Comparison of ENCODE assay signal across 14 cellular contexts in the genomic region with DNA sequence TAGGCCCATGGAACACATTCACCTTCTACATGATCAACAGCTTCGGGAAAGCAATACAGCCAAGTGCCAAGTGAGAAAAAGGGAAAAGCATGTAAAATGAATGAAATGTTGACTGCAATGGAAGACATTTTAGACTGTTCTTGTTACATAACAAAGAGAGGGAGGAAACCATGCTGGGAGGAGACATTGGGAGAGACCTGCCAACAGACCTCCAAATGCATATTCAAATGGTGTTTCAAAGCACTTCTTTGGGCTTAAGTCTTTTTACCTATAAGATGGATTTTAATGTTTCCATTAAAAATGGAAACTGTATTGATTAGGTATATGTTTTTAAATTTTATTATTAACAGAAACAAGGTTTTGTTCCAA.
"Had no signal": no experiment of that assay in that cellular context is flagged by ENCODE, and none has a peak within 500 bp of the region (broad histone marks: within the 10 kb centered on the region; RNA-seq: fewer than 3 reads in every experiment).

No MANE protein-coding gene starts in this region.

- H3K4me1 Mint-ChIP-seq: nephron had no signal

- H3K27me3 ChIP-seq: adrenal gland, body of pancreas, sigmoid colon, testis had no signal

- H3K4me3 ChIP-seq: adrenal gland, body of pancreas, sigmoid colon, testis had no signal

- H3K4me1 ChIP-seq: adrenal gland, testis had no signal

- H3K36me3 ChIP-seq: adrenal gland, sigmoid colon had no signal

- DNase-seq: activated CD4-positive, alpha-beta T cell treated with anti-CD3 and anti-CD28 coated beads, Interleukin-2, amount 50 U/mL, for 1 hour; activated naive CD4-positive, alpha-beta T cell treated with anti-CD3 and anti-CD28 coated beads, Interleukin-2, amount 50 U/mL, for 16 hours; effector memory CD4-positive, alpha-beta T cell; erythroblast; sigmoid colon; stimulated activated CD4-positive, alpha-beta T cell treated with anti-CD3 and anti-CD28 coated beads, Interleukin-15, amount 100 ng/mL, for 24 hours; stimulated activated CD4-positive, alpha-beta T cell treated with anti-CD3 and anti-CD28 coated beads, Interleukin-4, amount 100 ng/mL, for 24 hours; T-helper 2 cell; testis had no signal

- H3K9me3 Mint-ChIP-seq: activated T-helper 2 cell treated with anti-CD3 and anti-CD28 coated beads, Interferon-gamma antibody, Interleukin-2, Interleukin-4, amounts not matched to agents 10 μg/mL and 5 μg/mL and 100 μg/mL, durations not matched to agents 14 hours and 24 hours and 36 hours; nephron; stimulated activated naive CD8-positive, alpha-beta T cell treated with anti-CD3 and anti-CD28 coated beads, Interleukin-15, Interleukin-2, amounts not matched to agents 100 ng/mL and 50 ng/mL, for 24 hours had no signal

- H3K9me3 ChIP-seq: body of pancreas, sigmoid colon, testis had no signal

- H3K4me3 Mint-ChIP-seq: nephron; stimulated activated naive CD8-positive, alpha-beta T cell treated with anti-CD3 and anti-CD28 coated beads, Interleukin-15, Interleukin-2, amounts not matched to agents 100 ng/mL and 50 ng/mL, for 24 hours had no signal

- H3K27ac Mint-ChIP-seq: activated T-helper 2 cell treated with anti-CD3 and anti-CD28 coated beads, Interferon-gamma antibody, Interleukin-2, Interleukin-4, amounts not matched to agents 10 μg/mL and 5 μg/mL and 100 μg/mL, durations not matched to agents 14 hours and 24 hours and 36 hours; nephron; stimulated activated naive CD8-positive, alpha-beta T cell treated with anti-CD3 and anti-CD28 coated beads, Interleukin-15, Interleukin-2, amounts not matched to agents 100 ng/mL and 50 ng/mL, for 24 hours had no signal

- H3K27ac ChIP-seq: adrenal gland, body of pancreas, testis had no signal

- ATAC-seq: body of pancreas had no signal
